In the genomic region with DNA sequence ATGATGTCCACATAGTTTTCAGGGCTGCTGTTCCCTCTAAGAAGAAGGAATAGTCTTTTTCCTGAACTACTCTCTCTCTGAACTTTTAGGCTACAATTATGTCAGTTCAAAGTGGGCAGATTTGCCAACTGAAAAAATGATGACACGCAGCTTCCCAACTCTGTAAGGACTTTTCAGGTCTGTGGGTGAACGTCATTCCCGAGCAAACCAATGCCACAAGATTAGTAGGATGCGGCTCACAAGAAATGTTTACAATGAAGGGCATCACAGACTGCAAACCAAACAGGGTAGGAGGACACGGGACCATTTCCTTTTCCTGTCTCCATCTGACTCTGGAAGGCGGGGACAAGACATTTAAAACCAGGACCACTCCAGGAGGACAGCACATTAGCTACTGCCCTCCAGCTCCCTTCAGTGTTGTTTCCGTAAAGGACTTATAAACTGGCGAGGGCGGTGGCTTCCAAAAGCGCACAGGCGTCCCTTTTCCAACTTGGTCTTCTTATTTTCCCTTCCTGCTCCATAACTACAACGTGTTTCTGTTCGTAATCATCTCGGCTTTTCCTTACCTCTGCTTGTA, we compare ENCODE assay signal across 8 cellular contexts. TPM values are rescaled to one million over a fixed set of nuclear protein-coding genes. Genes with fewer than 3 reads are reported as not detected.
A peak's percentile ranks its signal among the peaks of the same experiment; 100 is the strongest.
DNase-seq lines count a peak whose midpoint lies in the region; ATAC-seq lines count a peak whose summit lies in the region.

No MANE protein-coding gene starts in this region.

- H3K36me3 ChIP-seq in mucosa of stomach (ENCODE audit: control insufficient read depth, insufficient read depth, low read length) (no peaks in the 10 kb centered on the region), urinary bladder (ENCODE audit: insufficient read depth) (no peaks in the 10 kb centered on the region)

- H3K4me3 ChIP-seq in mucosa of stomach (ENCODE audit: low read length) (peak overlapping the region; percentile 83), urinary bladder (ENCODE audit: low read depth, low read length) (peak overlapping the region; percentile 90)

- H3K27me3 ChIP-seq in mucosa of stomach (ENCODE audit: control insufficient read depth, insufficient read depth, low read length), result no peaks in the 10 kb centered on the region

- H3K27ac ChIP-seq in urinary bladder (ENCODE audit: low read depth), result peak overlapping the region; percentile 84

- no peaks in the 10 kb centered on the region for H3K9me3 ChIP-seq in mucosa of stomach (ENCODE audit: control insufficient read depth, low read length)

- peak; percentile 39 for ATAC-seq in esophagus mucosa

- H3K9ac ChIP-seq in mucosa of stomach (ENCODE audit: low read length), result peak overlapping the region; percentile 100

- H3K4me1 ChIP-seq in mucosa of stomach (ENCODE audit: control insufficient read depth, insufficient read depth, low read length), result peaks cover 16% of the 10 kb centered on the region
- no peaks in the 10 kb centered on the region for H3K4me1 ChIP-seq in urinary bladder (ENCODE audit: insufficient read depth)

- DNase-seq in DMS 273 (lab: John Stamatoyannopoulos, UW; ENCODE audit: unreplicated experiment) (peak; percentile 86), GM19238 (ENCODE audit: insufficient read length, low spot score) (peak; percentile 16), HT1080 (ENCODE audit: low read depth) (peak; percentile 75), T1000 (lab: John Stamatoyannopoulos, UW) (peak; percentile 31), NCI-H187 (lab: John Stamatoyannopoulos, UW) (no peak)

- 1% methylated on average over 14 of the region's 14 CpGs for WGBS in urinary bladder

RNA-seq across cellular contexts. Expression of gene MKLN1, which starts 0.5 kb away (rescaled TPM):
- 19.0 and 30.0 TPM in 2 replicates for total RNA-seq in HT1080 (2014; rRNA removed; shearing (Covaris generic))
- 19.0 and 21.0 TPM in 2 replicates for polyA plus RNA-seq in HT1080 (2015; cell fraction: cytosol; rRNA removed)
- polyA plus RNA-seq in HT1080 (2015; cell fraction: nucleus; rRNA removed), result 40.8 and 44.4 TPM in 2 replicates
- total RNA-seq in esophagus mucosa (26.7 TPM), urinary bladder (133 TPM)
- polyA plus RNA-seq in urinary bladder, result 14.8 TPM

Comparison
In these comparisons a context has a peak if more than half of its experiments do, and no peak if none do; other contexts are left out.
1. DNase-seq: peak in DMS 273 (single experiment), GM19238 (single experiment), HT1080 (single experiment) and T1000 (single experiment); none in NCI-H187 (0 of 2).